In the genomic region with DNA sequence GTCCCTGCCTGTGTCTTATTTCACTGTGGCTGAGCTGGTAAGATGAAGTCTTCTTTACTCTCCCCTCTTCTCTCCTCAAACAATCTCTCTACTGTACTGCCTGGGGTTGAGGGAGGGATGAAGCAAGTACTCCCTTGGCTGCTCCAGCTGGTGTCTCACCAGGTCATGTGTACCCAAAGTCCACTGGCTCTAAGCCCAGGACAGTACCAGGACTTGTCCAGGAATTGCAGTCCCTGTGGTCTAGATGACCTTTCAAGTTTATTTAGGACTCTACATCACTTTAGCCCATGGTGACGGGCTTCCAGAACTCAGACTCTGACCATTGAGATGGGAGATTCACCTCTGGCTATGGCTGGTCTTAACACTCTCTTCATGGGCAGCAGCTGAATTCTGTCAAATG, we compare ENCODE assay signal across 35 cellular contexts. TPM values are rescaled to one million over a fixed set of nuclear protein-coding genes. Genes with fewer than 3 reads are reported as not detected.
A peak's percentile ranks its signal among the peaks of the same experiment; 100 is the strongest.
DNase-seq lines count a peak whose midpoint lies in the region; ATAC-seq, FAIRE-seq and TF ChIP-seq lines count a peak whose summit lies in the region.
"Had no signal": no experiment of that assay in that cellular context is flagged by ENCODE, and none has a peak within 500 bp of the region (broad histone marks: within the 10 kb centered on the region; RNA-seq: fewer than 3 reads in every experiment).

No MANE protein-coding gene starts in this region.

- POLR2A ChIA-PET in HepG2 (lab: Yijun Ruan, JAX) = interaction anchor here (1.2 kb wide), 1 partner anchor 21 kb away, joined by 3 read pairs; no protein-coding TSS in a partner anchor

- H3K27me3 ChIP-seq in HepG2 (ENCODE audit: control insufficient read depth in 1 of 2, insufficient read depth in 2 of 2, low read length in 2 of 2) = no peaks in the 10 kb centered on the region
- H3K27me3 ChIP-seq: gastrocnemius medialis, SJCRH30 had no signal

- no peaks in the 10 kb centered on the region for H3K9me3 ChIP-seq in HepG2 (ENCODE audit: low read length)
- H3K9me3 ChIP-seq: gastrocnemius medialis, SJCRH30 had no signal

- TF ChIP-seq RAD21 in HepG2 (CRISPR knock-in tag; IDR thresholded peaks at IDR 0.05) = no peak

- peak overlapping the region; percentile 18; the same call in 1 of the 2 replicates for H3K4me2 ChIP-seq in HepG2 (ENCODE audit: low read depth, low read length)
- H3K4me2 ChIP-seq: KMS-11 had no signal

- peak; percentile 22 to 53 for ATAC-seq in left cardiac atrium
- peak; percentile 96 for ATAC-seq in HepG2
- ATAC-seq: esophagus mucosa, gastrocnemius medialis, Panc1 had no signal

- H3K79me2 ChIP-seq in HepG2 (ENCODE audit: insufficient read depth, low read length) = no peaks in the 10 kb centered on the region

- intact Hi-C loops in left cardiac atrium (cut with DNase I) (no loop called here), cardiac septum (cut with DNase I) (no loop called here), HepG2 (cut with micrococcal nuclease; ENCODE audit: unreplicated experiment) (no loop called here)

- peak; percentile 72 for FAIRE-seq in HepG2 (lab: Jason Lieb, UNC)
- FAIRE-seq: A204.1, astrocyte, D721Med, small intestine had no signal

- H4K20me1 ChIP-seq in HepG2 (ENCODE audit: insufficient read depth, low read length) = no peaks in the 10 kb centered on the region

- 0% methylated on average over 1 of the region's 1 CpG for WGBS in HepG2 (ENCODE audit: low lambda C conversion rate)

- H3K27ac ChIP-seq in HepG2 (ENCODE audit: extremely low read length, insufficient read depth, low read length) = no peak overlapping the region
- H3K27ac ChIP-seq: gastrocnemius medialis, KMS-11, SJCRH30, WERI-Rb-1 had no signal

- no peak overlapping the region for H2AFZ ChIP-seq in HepG2 (ENCODE audit: low read length)

- no peaks in the 10 kb centered on the region for H3K36me3 ChIP-seq in HepG2 (replicated peaks in 1 of 2; ENCODE audit: control insufficient read depth in 1 of 2, insufficient read depth in 2 of 2, low read length in 2 of 2)
- H3K36me3 ChIP-seq: gastrocnemius medialis, SJCRH30, WERI-Rb-1 had no signal

- no TSS peak for BruUV-seq in HepG2 (replicated peaks; lab: Mats Ljungman, UMichigan)

- TF ChIP-seq EP300 in HepG2 (IDR thresholded peaks at IDR 0.05; ENCODE audit: low read depth in 2 of 2, low read length in 2 of 2) (peak in 1 of 2 experiments; percentile 17; a peak in 1 of 4 replicates), HepG2 (CRISPR knock-in tag; IDR thresholded peaks at IDR 0.05; ENCODE audit: borderline replicate concordance) (no peak)

- TF ChIP-seq POLR2A in HepG2 (IDR thresholded peaks at IDR 0.05; ENCODE audit: insufficient read depth in 1 of 2, low read depth in 2 of 2, low read length in 2 of 2) = no peak

- CTCF ChIA-PET in HepG2 (lab: Yijun Ruan, JAX; ENCODE audit: low intra/inter-chr PET ratio, low total read pairs) = interaction anchor here (0.6 kb wide), 1 partner anchor 423 kb away, joined by 5 read pairs; no protein-coding TSS in a partner anchor

- DNase-seq in left cardiac atrium (peak; percentile 41), cardiac septum (ENCODE audit: low spot score) (no peak), amniotic epithelial cell (ENCODE audit: low read depth) (peak; percentile 37), HepG2 (ENCODE audit: low spot score) (peak; percentile 86), SK-N-DZ (ENCODE audit: low spot score) (no peak), NOMO-1 (lab: John Stamatoyannopoulos, UW; ENCODE audit: unreplicated experiment in 2 of 2) (no peak)
- no peak for DNase-seq in activated effector memory CD4-positive, alpha-beta T cell treated with anti-CD3 and anti-CD28 coated beads, Interleukin-2, amount 50 U/mL, for 16 hours
- DNase-seq in activated CD4-positive, alpha-beta T cell treated with anti-CD3 and anti-CD28 coated beads, Interleukin-2, amount 50 U/mL, for 4 hours = no peak
- DNase-seq: activated CD4-positive, alpha-beta T cell treated with anti-CD3 and anti-CD28 coated beads for 48 hours; activated CD8-positive, alpha-beta memory T cell treated with anti-CD3 and anti-CD28 coated beads for 24 hours; activated naive CD8-positive, alpha-beta T cell treated with anti-CD3 and anti-CD28 coated beads for 36 hours; activated T-cell treated with anti-CD3 and anti-CD28 coated beads for 4 hours; CD4-positive, alpha-beta T cell; dermis blood vessel endothelial cell; DND-41; endodermal cell; gastrocnemius medialis; GOT3; kidney glomerular epithelial cell; NCI-H1417 treated with DMSO at 0.1 percent for 48 hours; NCI-H2029 treated with DMSO at 0.1 percent for 48 hours; NCI-H69; nephron progenitor cell; SJCRH30; small intestine; stimulated activated naive CD4-positive, alpha-beta T cell; T1000; WERI-Rb-1 had no signal

- in situ Hi-C loops in HepG2 (cut with HindIII; ENCODE audit: extremely low pct_ligation_motif_present, low pct_unique_long_range_greater_than_20kb) = no loop called here

- no peak for TF ChIP-seq CTCF in HepG2 (CRISPR knock-in tag; IDR thresholded peaks at IDR 0.05)

- H3K4me3 ChIP-seq in HepG2 (replicated peaks in 1 of 3; ENCODE audit: insufficient read depth in 1 of 3, low read depth in 2 of 3, low read length in 3 of 3) = no peak overlapping the region
- H3K4me3 ChIP-seq: gastrocnemius medialis, SJCRH30 had no signal

- H3K9ac ChIP-seq in HepG2 (ENCODE audit: insufficient read depth, low read depth, low read length) = no peak overlapping the region
- H3K9ac ChIP-seq: KMS-11 had no signal

- peaks cover 58% of the 10 kb centered on the region for H3K4me1 ChIP-seq in HepG2 (ENCODE audit: insufficient read depth, low read length)
- H3K4me1 ChIP-seq: gastrocnemius medialis, SJCRH30 had no signal

TF ChIP-seq in HepG2, 621 proteins besides CTCF, POLR2A, EP300 and RAD21 (continues in another document):
- no peak for TF ChIP-seq SIX4 (CRISPR knock-in tag; IDR thresholded peaks at IDR 0.05)

RNA-seq across cellular contexts. Expression of a gene that starts 17.5 kb away (rescaled TPM):
- total RNA-seq in left cardiac atrium = under 1 TPM; 0.10 to 0.74 TPM
- not detected for total RNA-seq in cardiac septum
- 12.3 and 23.4 TPM in 2 replicates for total RNA-seq in HepG2 (2016; rRNA removed; fragmentation: Illumina TruSeq; extraction: Trizol)
- 3.2 TPM in 2 replicates for total RNA-seq in HepG2 (2016; cell fraction: cytosol; rRNA removed; fragmentation: Illumina TruSeq; extraction: Trizol; ENCODE audit: low read depth)
- total RNA-seq in HepG2 (2016; cell fraction: insoluble cytoplasmic fraction; rRNA removed; fragmentation: Illumina TruSeq; extraction: Trizol) = 12.5 and 24.4 TPM in 2 replicates
- 5.0 and 6.4 TPM in 2 replicates for total RNA-seq in HepG2 (2016; cell fraction: membrane; rRNA removed; fragmentation: Illumina TruSeq; extraction: Trizol)
- total RNA-seq in HepG2 (2016; cell fraction: nucleus; rRNA removed; fragmentation: Illumina TruSeq; extraction: Trizol) = 19.3 and 23.5 TPM in 2 replicates
- 14.6 and 16.0 TPM in 2 replicates for polyA plus RNA-seq in HepG2 (2011; rRNA removed)
- polyA plus RNA-seq in HepG2 (2011; cell fraction: cytosol; rRNA removed) = 10.0 and 13.4 TPM in 2 replicates
- polyA plus RNA-seq in HepG2 (2011; cell fraction: nucleus; rRNA removed) = 7.6 and 8.6 TPM in 2 replicates
- polyA plus RNA-seq in HepG2 (2012) = 25.5 and 34.1 TPM in 2 replicates
- polyA plus RNA-seq in HepG2 (2016; cell fraction: cytosol; fragmentation: Illumina TruSeq; extraction: Trizol; ENCODE audit: low read depth) = 2.2 and 2.8 TPM in 2 replicates
- polyA plus RNA-seq in HepG2 (2016; cell fraction: insoluble cytoplasmic fraction; fragmentation: Illumina TruSeq; extraction: Trizol; ENCODE audit: low read depth) = 10.7 and 11.3 TPM in 2 replicates
- 3.3 and 3.4 TPM in 2 replicates for polyA plus RNA-seq in HepG2 (2016; cell fraction: membrane; fragmentation: Illumina TruSeq; extraction: Trizol; ENCODE audit: low read depth)
- 24.6 and 25.7 TPM in 2 replicates for polyA plus RNA-seq in HepG2 (2016; cell fraction: nucleus; fragmentation: Illumina TruSeq; extraction: Trizol; ENCODE audit: insufficient read depth, low read depth)
- 33.1 and 391 TPM in 2 replicates for polyA minus RNA-seq in HepG2 (2011; rRNA and poly(A)+ RNA removed; ENCODE audit: low replicate concordance)
- 18.9 and 21.0 TPM in 2 replicates for polyA minus RNA-seq in HepG2 (2011; cell fraction: cytosol; rRNA and poly(A)+ RNA removed)
- 14.8 and 15.7 TPM in 2 replicates for polyA minus RNA-seq in HepG2 (2011; cell fraction: nucleus; rRNA and poly(A)+ RNA removed)
- polyA plus RNA-seq in SK-N-DZ (2014; cell fraction: cytosol; rRNA removed) = 2.2 and 9.9 TPM in 2 replicates
- 1.1 and 1.2 TPM in 2 replicates for polyA plus RNA-seq in SK-N-DZ (2014; cell fraction: nucleus; rRNA removed)
- total RNA-seq: osteoblast, SJCRH30 had no signal

RNA-seq across cellular contexts. Expression of a gene that starts 45.4 kb away (rescaled TPM):
- total RNA-seq in left cardiac atrium = 1 to 10 TPM; 5.4 to 9.7 TPM
- total RNA-seq in cardiac septum = 3.1 TPM
- total RNA-seq in HepG2 (2016; rRNA removed; fragmentation: Illumina TruSeq; extraction: Trizol) = 0.18 and 0.69 TPM in 2 replicates
- 0.44 and 0.81 TPM in 2 replicates for total RNA-seq in HepG2 (2016; cell fraction: cytosol; rRNA removed; fragmentation: Illumina TruSeq; extraction: Trizol; ENCODE audit: low read depth)
- total RNA-seq in HepG2 (2016; cell fraction: insoluble cytoplasmic fraction; rRNA removed; fragmentation: Illumina TruSeq; extraction: Trizol) = 0.34 and 1.0 TPM in 2 replicates
- total RNA-seq in HepG2 (2016; cell fraction: membrane; rRNA removed; fragmentation: Illumina TruSeq; extraction: Trizol) = 0.28 and 0.45 TPM in 2 replicates
- total RNA-seq in HepG2 (2016; cell fraction: nucleus; rRNA removed; fragmentation: Illumina TruSeq; extraction: Trizol) = 1.9 and 2.8 TPM in 2 replicates
- 0.24 and 0.42 TPM in 2 replicates for polyA plus RNA-seq in HepG2 (2011; rRNA removed)
- polyA plus RNA-seq in HepG2 (2011; cell fraction: cytosol; rRNA removed) = 0.04 and 0.07 TPM in 2 replicates
- polyA plus RNA-seq in HepG2 (2011; cell fraction: nucleus; rRNA removed) = 0.61 and 0.71 TPM in 2 replicates
- polyA plus RNA-seq in HepG2 (2012) = 0.47 and 0.58 TPM in 2 replicates
- polyA plus RNA-seq in HepG2 (2016; cell fraction: cytosol; fragmentation: Illumina TruSeq; extraction: Trizol; ENCODE audit: low read depth) = 0.08 and 0.16 TPM in 2 replicates
- polyA plus RNA-seq in HepG2 (2016; cell fraction: insoluble cytoplasmic fraction; fragmentation: Illumina TruSeq; extraction: Trizol; ENCODE audit: low read depth) = 0.27 and 0.29 TPM in 2 replicates
- 0.10 and 0.19 TPM in 2 replicates for polyA plus RNA-seq in HepG2 (2016; cell fraction: membrane; fragmentation: Illumina TruSeq; extraction: Trizol; ENCODE audit: low read depth)
- 1.00 and 1.2 TPM in 2 replicates for polyA plus RNA-seq in HepG2 (2016; cell fraction: nucleus; fragmentation: Illumina TruSeq; extraction: Trizol; ENCODE audit: insufficient read depth, low read depth)
- 0.36 and 21.5 TPM in 2 replicates for polyA minus RNA-seq in HepG2 (2011; rRNA and poly(A)+ RNA removed; ENCODE audit: low replicate concordance)
- 0.79 TPM in 1 of 2 replicates, not detected in the other for polyA minus RNA-seq in HepG2 (2011; cell fraction: cytosol; rRNA and poly(A)+ RNA removed)
- 2.0 and 2.4 TPM in 2 replicates for polyA minus RNA-seq in HepG2 (2011; cell fraction: nucleus; rRNA and poly(A)+ RNA removed)
- polyA plus RNA-seq in SK-N-DZ (2014; cell fraction: cytosol; rRNA removed) = not detected in 2 replicates
- polyA plus RNA-seq in SK-N-DZ (2014; cell fraction: nucleus; rRNA removed) = 0.11 and 0.12 TPM in 2 replicates

Comparison
In these comparisons a context has a peak if more than half of its experiments do, and no peak if none do; other contexts are left out.
1. DNase-seq: peak in left cardiac atrium (single experiment), amniotic epithelial cell (single experiment) and HepG2 (single experiment); none in cardiac septum (single experiment), activated effector memory CD4-positive, alpha-beta T cell treated with anti-CD3 and anti-CD28 coated beads, Interleukin-2, amount 50 U/mL, for 16 hours (single experiment), activated CD4-positive, alpha-beta T cell treated with anti-CD3 and anti-CD28 coated beads, Interleukin-2, amount 50 U/mL, for 4 hours (0 of 2), SK-N-DZ (single experiment) and NOMO-1 (0 of 2).